26 cellular contexts compared by ENCODE assay signal in genomic region chr5:133702773-133703770, GRCh38.
"Had no signal": no experiment of that assay in that cellular context is flagged by ENCODE, and none has a peak within 500 bp of the region (broad histone marks: within the 10 kb centered on the region; RNA-seq: fewer than 3 reads in every experiment).

No MANE protein-coding gene starts in this region.

- H3K4me3 ChIP-seq: left ventricle myocardium inferior, lung, mucosa of descending colon, ovary, right lobe of liver, skin epidermis, tibial nerve had no signal

- H3K36me3 Mint-ChIP-seq: natural killer cell treated with Interleukin-12 subunit alpha and Interleukin-12 subunit beta and Interleukin-15 and Interleukin-18, amount 100 ng/mL, for 72 hours; stimulated activated memory B cell treated with anti-CD40 and anti-IgM and Interleukin-4, amounts not matched to agents 10 μg/mL and 1 μg/mL and 100 μg/mL, for 72 hours had no signal

- H3K27ac Mint-ChIP-seq: activated T-helper 17 cell treated with anti-CD3 and anti-CD28 coated beads, Interleukin-2, amount 50 U/mL, for 72 hours; natural killer cell treated with Interleukin-12 subunit alpha and Interleukin-12 subunit beta and Interleukin-15 and Interleukin-18, amount 100 ng/mL, for 72 hours; progenitor cell of endocrine pancreas; stimulated activated memory B cell treated with anti-CD40 and anti-IgM and Interleukin-4, amounts not matched to agents 10 μg/mL and 1 μg/mL and 100 μg/mL, for 72 hours; T-helper 1 cell treated with Interleukin-12 subunit alpha and Interleukin-12 subunit beta and Interleukin-4 antibody, amounts not matched to agents 30 μg/mL and 1 μg/mL, for 36 hours had no signal

- H3K9me3 ChIP-seq: left ventricle myocardium inferior, mucosa of descending colon, ovary, right lobe of liver, tibial nerve had no signal

- H3K27me3 ChIP-seq: ovary, right lobe of liver, tibial nerve had no signal

- H3K27me3 Mint-ChIP-seq: natural killer cell treated with Interleukin-12 subunit alpha and Interleukin-12 subunit beta and Interleukin-15 and Interleukin-18, amount 100 ng/mL, for 72 hours; stimulated activated naive CD8-positive, alpha-beta T cell treated with anti-CD3 and anti-CD28 coated beads, Interleukin-15, amount 100 ng/mL, for 72 hours had no signal

- H3K36me3 ChIP-seq: left ventricle myocardium inferior, ovary, right lobe of liver, tibial nerve had no signal

- DNase-seq: activated CD4-positive, alpha-beta T cell treated with anti-CD3 and anti-CD28 coated beads for 4 hours; activated CD4-positive, alpha-beta T cell treated with anti-CD3 and anti-CD28 coated beads, Interleukin-2, amount 50 U/mL, for 4 hours; activated gamma-delta T cell treated with Interleukin-2 at 50 U/mL for 16 hours; activated naive CD4-positive, alpha-beta T cell treated with anti-CD3 and anti-CD28 coated beads, Interleukin-2, amount 50 U/mL, for 16 hours; activated T-cell treated with anti-CD3 and anti-CD28 coated beads, Interleukin-2, amount 50 U/mL, for 4 hours; amniotic stem cell; central memory CD4-positive, alpha-beta T cell; effector CD4-positive, alpha-beta T cell; left ventricle myocardium inferior; mesendoderm; mucosa of descending colon; ovary; right lobe of liver; stimulated activated CD4-positive, alpha-beta T cell treated with anti-CD3 and anti-CD28 coated beads, Interleukin-4, amount 100 ng/mL, for 24 hours; stimulated activated naive CD8-positive, alpha-beta T cell treated with anti-CD3 and anti-CD28 coated beads, Interleukin-15, amount 100 ng/mL, for 72 hours; SW 1271; T-helper 9 cell had no signal

- H3K4me1 ChIP-seq: left ventricle myocardium inferior, right lobe of liver, tibial nerve had no signal

- H3K27ac ChIP-seq: left ventricle myocardium inferior, ovary, right lobe of liver, skin epidermis, tibial nerve, VCaP had no signal

- H3K4me3 Mint-ChIP-seq: activated T-cell treated with anti-CD3 and anti-CD28 coated beads, Interleukin-2, amount 50 U/mL, for 4 hours; activated T-helper 17 cell treated with anti-CD3 and anti-CD28 coated beads, Interleukin-2, amount 50 U/mL, for 72 hours; natural killer cell treated with Interleukin-12 subunit alpha and Interleukin-12 subunit beta and Interleukin-15 and Interleukin-18, amount 100 ng/mL, for 72 hours; stimulated activated memory B cell treated with anti-CD40 and anti-IgM and Interleukin-4, amounts not matched to agents 10 μg/mL and 1 μg/mL and 100 μg/mL, for 72 hours; stimulated activated naive CD8-positive, alpha-beta T cell treated with anti-CD3 and anti-CD28 coated beads, Interleukin-15, amount 100 ng/mL, for 72 hours; T-helper 1 cell treated with Interleukin-12 subunit alpha and Interleukin-12 subunit beta and Interleukin-4 antibody, amounts not matched to agents 30 μg/mL and 1 μg/mL, for 36 hours had no signal

- H3K9me3 Mint-ChIP-seq: activated T-cell treated with anti-CD3 and anti-CD28 coated beads, Interleukin-2, amount 50 U/mL, for 4 hours; activated T-helper 17 cell treated with anti-CD3 and anti-CD28 coated beads, Interleukin-2, amount 50 U/mL, for 72 hours; stimulated activated naive CD8-positive, alpha-beta T cell treated with anti-CD3 and anti-CD28 coated beads, Interleukin-15, amount 100 ng/mL, for 72 hours; T-helper 1 cell treated with Interleukin-12 subunit alpha and Interleukin-12 subunit beta and Interleukin-4 antibody, amounts not matched to agents 30 μg/mL and 1 μg/mL, for 36 hours had no signal
